29 cellular contexts compared by ENCODE assay signal in the genomic region with DNA sequence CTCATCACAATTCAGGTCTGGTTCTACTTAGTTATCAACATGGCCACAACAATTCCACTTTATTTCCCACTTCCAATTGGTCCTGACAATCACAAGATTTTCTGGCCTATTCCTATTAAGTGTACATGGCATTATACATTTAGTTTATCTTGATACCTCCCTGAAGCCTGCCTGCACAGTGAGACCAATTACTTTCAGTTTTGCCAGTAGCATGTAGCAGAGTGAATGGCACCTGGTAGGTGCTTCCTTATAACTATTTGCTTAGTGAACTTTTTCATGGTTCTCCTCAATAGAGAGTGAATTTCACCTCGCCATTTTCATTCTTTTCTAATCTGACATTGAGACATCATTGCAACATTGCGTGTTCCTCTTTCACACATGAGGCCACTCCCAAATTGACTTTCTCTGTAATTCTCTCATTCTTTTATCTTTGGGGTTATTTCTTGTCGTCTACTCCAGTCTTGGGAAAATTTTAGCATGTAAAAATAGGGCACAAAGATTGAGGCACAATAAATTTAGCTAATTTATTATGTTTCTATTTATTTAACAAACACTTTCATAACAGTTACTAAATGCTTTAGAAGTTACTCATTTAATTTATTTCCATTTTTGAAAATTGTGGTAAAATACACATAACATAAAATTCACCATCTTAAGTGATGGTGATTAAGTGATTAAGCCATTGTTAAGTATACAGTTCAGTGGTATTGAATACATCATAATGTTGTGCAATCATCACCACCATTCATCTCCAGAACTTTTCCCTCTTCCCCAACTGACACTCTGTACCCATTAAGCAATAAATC.
DNase-seq lines count a peak whose midpoint lies in the region; ATAC-seq, FAIRE-seq and TF ChIP-seq lines count a peak whose summit lies in the region.
"Had no signal": no experiment of that assay in that cellular context is flagged by ENCODE, and none has a peak within 500 bp of the region (broad histone marks: within the 10 kb centered on the region; RNA-seq: fewer than 3 reads in every experiment).

No MANE protein-coding gene starts in this region.

- H3K4me1 Mint-ChIP-seq in activated naive CD4-positive, alpha-beta T cell treated with anti-CD3 and anti-CD28 coated beads, Interleukin-2, amount 10 ng/mL, durations not matched to agents 7 days and 5 days = no peaks in the 10 kb centered on the region
- H3K4me1 Mint-ChIP-seq: activated B cell treated with CpG ODN at 0.5 μM for 24 hours; activated CD4-positive, alpha-beta T cell treated with anti-CD3 and anti-CD28 coated beads, Interleukin-2, amount 10 ng/mL, durations not matched to agents 7 days and 5 days; B cell; immature natural killer cell had no signal

- CTCF ChIA-PET in activated naive CD4-positive, alpha-beta T cell treated with anti-CD3 and anti-CD28 coated beads, Interleukin-2, amount 10 ng/mL, durations not matched to agents 7 days and 5 days (lab: Charles Lee) = no interaction called here

- no peak for ATAC-seq in GM21529 (IDR thresholded peaks at IDR 0.05; ENCODE audit: unreplicated experiment)
- ATAC-seq: GM12878, left cardiac atrium, pancreas had no signal

- DNase-seq in D721Med (ENCODE audit: insufficient read length, low spot score) = no peak
- DNase-seq in NB4 (ENCODE audit: low read depth) = peak; percentile 48
- peak; percentile 85 for DNase-seq in SKM-1 treated with dmso at 0.1 percent for 144 hours (lab: John Stamatoyannopoulos, UW; ENCODE audit: unreplicated experiment)
- peak; percentile 2 for DNase-seq in renal cortical epithelial cell (ENCODE audit: low read depth)
- DNase-seq in activated naive CD4-positive, alpha-beta T cell treated with anti-CD3 and anti-CD28 coated beads, Interleukin-2, amount 10 ng/mL, durations not matched to agents 7 days and 5 days = no peak
- no peak for DNase-seq in GM19240 (ENCODE audit: insufficient read length, low spot score)
- DNase-seq: activated B cell treated with CpG ODN at 0.5 μM for 24 hours; activated CD4-positive, alpha-beta T cell treated with anti-CD3 and anti-CD28 coated beads, Interleukin-2, amount 10 ng/mL, durations not matched to agents 7 days and 5 days; activated effector memory CD4-positive, alpha-beta T cell treated with Interleukin-2 at 50 U/mL for 16 hours; H7; immature natural killer cell; Kasumi-1; left cardiac atrium; NCI-H1105; NCI-H187 treated with DMSO at 0.1 percent for 48 hours; pancreas; Peyer's patch; retina; SHP77 treated with DMSO at 0.1 percent for 48 hours; testis had no signal

- FAIRE-seq in D721Med (lab: Jason Lieb, UNC) = peak; percentile 83
- FAIRE-seq: colon, GM12878, pancreas had no signal

- H3K4me3 ChIP-seq in NB4 (ENCODE audit: low read depth, low read length) = no peak overlapping the region
- H3K4me3 ChIP-seq: ascending aorta, cardiac muscle cell, GM12878, pancreas, Peyer's patch, smooth muscle cell, testis had no signal

- no peak overlapping the region for H3K4me3 Mint-ChIP-seq in activated naive CD4-positive, alpha-beta T cell treated with anti-CD3 and anti-CD28 coated beads, Interleukin-2, amount 10 ng/mL, durations not matched to agents 7 days and 5 days
- H3K4me3 Mint-ChIP-seq: activated B cell treated with CpG ODN at 0.5 μM for 24 hours; activated CD4-positive, alpha-beta T cell treated with anti-CD3 and anti-CD28 coated beads, Interleukin-2, amount 10 ng/mL, durations not matched to agents 7 days and 5 days; activated naive CD8-positive, alpha-beta T cell; B cell; immature natural killer cell; stimulated activated naive CD8-positive, alpha-beta T cell treated with anti-CD3 and anti-CD28 coated beads, Interleukin-15, Interleukin-2, amounts not matched to agents 100 ng/mL and 50 ng/mL, for 24 hours had no signal

- TF ChIP-seq CTCF in D721Med (IDR thresholded peaks at IDR 0.05; ENCODE audit: insufficient read depth, missing control alignments) (no peak), NB4 (IDR thresholded peaks at IDR 0.05; ENCODE audit: low read depth, low read length) (no peak)

- peaks cover 14% of the 10 kb centered on the region for H3K9me3 Mint-ChIP-seq in activated naive CD4-positive, alpha-beta T cell treated with anti-CD3 and anti-CD28 coated beads, Interleukin-2, amount 10 ng/mL, durations not matched to agents 7 days and 5 days

- no peak overlapping the region for H3K27ac Mint-ChIP-seq in activated naive CD4-positive, alpha-beta T cell treated with anti-CD3 and anti-CD28 coated beads, Interleukin-2, amount 10 ng/mL, durations not matched to agents 7 days and 5 days
- H3K27ac Mint-ChIP-seq: activated B cell treated with CpG ODN at 0.5 μM for 24 hours; activated CD4-positive, alpha-beta T cell treated with anti-CD3 and anti-CD28 coated beads, Interleukin-2, amount 10 ng/mL, durations not matched to agents 7 days and 5 days; activated naive CD8-positive, alpha-beta T cell; B cell; immature natural killer cell; stimulated activated naive CD8-positive, alpha-beta T cell treated with anti-CD3 and anti-CD28 coated beads, Interleukin-15, Interleukin-2, amounts not matched to agents 100 ng/mL and 50 ng/mL, for 24 hours had no signal

- TF ChIP-seq POLR2A in NB4 (IDR thresholded peaks at IDR 0.05; ENCODE audit: extremely low read depth, insufficient read length) = no peak

- H3K36me3 Mint-ChIP-seq in activated naive CD4-positive, alpha-beta T cell treated with anti-CD3 and anti-CD28 coated beads, Interleukin-2, amount 10 ng/mL, durations not matched to agents 7 days and 5 days = peaks cover 42% of the 10 kb centered on the region

- no peaks in the 10 kb centered on the region for H3K27me3 Mint-ChIP-seq in activated naive CD4-positive, alpha-beta T cell treated with anti-CD3 and anti-CD28 coated beads, Interleukin-2, amount 10 ng/mL, durations not matched to agents 7 days and 5 days
- H3K27me3 Mint-ChIP-seq: activated B cell treated with CpG ODN at 0.5 μM for 24 hours; activated CD4-positive, alpha-beta T cell treated with anti-CD3 and anti-CD28 coated beads, Interleukin-2, amount 10 ng/mL, durations not matched to agents 7 days and 5 days; activated naive CD8-positive, alpha-beta T cell; B cell; stimulated activated naive CD8-positive, alpha-beta T cell treated with anti-CD3 and anti-CD28 coated beads, Interleukin-15, Interleukin-2, amounts not matched to agents 100 ng/mL and 50 ng/mL, for 24 hours had no signal

Comparison
In these comparisons a context has a peak if more than half of its experiments do, and no peak if none do; other contexts are left out.
1. DNase-seq: peak in NB4 (single experiment), SKM-1 treated with dmso at 0.1 percent for 144 hours (single experiment) and renal cortical epithelial cell (single experiment); none in D721Med (single experiment), activated naive CD4-positive, alpha-beta T cell treated with anti-CD3 and anti-CD28 coated beads, Interleukin-2, amount 10 ng/mL, durations not matched to agents 7 days and 5 days (single experiment) and GM19240 (single experiment).